ENCODE assay signal across 12 cellular contexts in genomic region chr5:151697452-151697851, GRCh38. TPM values are rescaled to one million over a fixed set of nuclear protein-coding genes. Genes with fewer than 3 reads are reported as not detected.
DNase-seq lines count a peak whose midpoint lies in the region; ATAC-seq and TF ChIP-seq lines count a peak whose summit lies in the region.
"Had no signal": no experiment of that assay in that cellular context is flagged by ENCODE, and none has a peak within 500 bp of the region (broad histone marks: within the 10 kb centered on the region; RNA-seq: fewer than 3 reads in every experiment).

No MANE protein-coding gene starts in this region.

- H3K9me2 ChIP-seq in hepatocyte (replicated peaks; ENCODE audit: insufficient read depth), result no peaks in the 10 kb centered on the region

- no peak for TF ChIP-seq CTCF in hepatocyte (IDR thresholded peaks at IDR 0.05; ENCODE audit: poor library complexity)
- TF ChIP-seq CTCF in gastrocnemius medialis (IDR thresholded peaks at IDR 0.05 in 4 of 5, conservative IDR thresholded peaks at IDR 0.05 in 1 of 5), result no peak

- TF ChIP-seq POLR2A in gastrocnemius medialis (IDR thresholded peaks at IDR 0.05), result no peak

- H2AFZ ChIP-seq in hepatocyte, result no peak overlapping the region

- H3K4me3 ChIP-seq in SJCRH30 (peak overlapping the region; percentile 51), hepatocyte (no peak overlapping the region), gastrocnemius medialis (no peak overlapping the region)
- H3K4me3 ChIP-seq: spleen had no signal

- in situ Hi-C loops in gastrocnemius medialis (cut with MboI; ENCODE audit: low sequenced_read_pairs in 4 of 4), result no loop called here

- H3K9me3 ChIP-seq in SJCRH30 (replicated peaks), result no peaks in the 10 kb centered on the region
- H3K9me3 ChIP-seq in hepatocyte (ENCODE audit: low read depth), result no peaks in the 10 kb centered on the region
- no peaks in the 10 kb centered on the region for H3K9me3 ChIP-seq in gastrocnemius medialis
- H3K9me3 ChIP-seq: spleen had no signal

- ATAC-seq in gastrocnemius medialis (no peak), GM19467 (IDR thresholded peaks at IDR 0.05; ENCODE audit: unreplicated experiment) (no peak), GM21528 (IDR thresholded peaks at IDR 0.05; ENCODE audit: low FRiP score, unreplicated experiment) (no peak)

- H3K79me2 ChIP-seq in hepatocyte, result no peaks in the 10 kb centered on the region

- H3K27me3 ChIP-seq in SJCRH30, result no peaks in the 10 kb centered on the region
- H3K27me3 ChIP-seq in hepatocyte, result no peaks in the 10 kb centered on the region
- no peaks in the 10 kb centered on the region for H3K27me3 ChIP-seq in gastrocnemius medialis

- H3K36me3 ChIP-seq in SJCRH30 (no peaks in the 10 kb centered on the region), hepatocyte (replicated peaks; ENCODE audit: insufficient read depth, low read depth) (no peaks in the 10 kb centered on the region), gastrocnemius medialis (no peaks in the 10 kb centered on the region)
- H3K36me3 ChIP-seq: spleen had no signal

- H3K27ac ChIP-seq in SJCRH30 (peak overlapping the region; percentile 73), hepatocyte (peak overlapping the region; percentile 99), gastrocnemius medialis (peak overlapping the region; percentile 55 to 70 (median 68))

- peak overlapping the region; percentile 58 for H3K4me2 ChIP-seq in hepatocyte

- no peaks in the 10 kb centered on the region for H4K20me1 ChIP-seq in hepatocyte (ENCODE audit: insufficient read depth, poor library complexity, severe bottlenecking)

- WGBS in hepatocyte (ENCODE audit: low lambda C conversion rate, missing lambda C conversion rate), result 78% methylated on average over 8 of the region's 8 CpGs

- peaks cover 48% of the 10 kb centered on the region for H3K4me1 ChIP-seq in SJCRH30
- peaks cover 46% of the 10 kb centered on the region for H3K4me1 ChIP-seq in hepatocyte (ENCODE audit: insufficient read depth)
- H3K4me1 ChIP-seq in gastrocnemius medialis, result peaks cover 22 to 45% of the 10 kb centered on the region in 2 donors

- DNase-seq in A172 (ENCODE audit: low spot score), result peak; percentile 34
- peak; percentile 65 to 78 for DNase-seq in SJCRH30
- DNase-seq in hepatocyte (ENCODE audit: low spot score), result no peak
- DNase-seq in gastrocnemius medialis, result no peak
- no peak for DNase-seq in cerebellar cortex (ENCODE audit: low spot score)
- no peak for DNase-seq in GM03348 (ENCODE audit: low spot score)
- DNase-seq: activated CD8-positive, alpha-beta memory T cell treated with anti-CD3 and anti-CD28 coated beads, Interleukin-2, amount 50 U/mL, for 48 hours; cortex of kidney; spleen; SW 1271 had no signal

- intact Hi-C loops in gastrocnemius medialis (cut with DNase I; ENCODE audit: low total_unique reads), result no loop called here

RNA-seq across cellular contexts. Expression of gene SPARC, which starts 10.7 kb away (rescaled TPM):
- total RNA-seq in A172 (2014; rRNA removed; shearing (Covaris generic)), result 3,811 and 5,357 TPM in 2 replicates
- 1,211 and 1,265 TPM in 2 replicates for total RNA-seq in SJCRH30 (2014; rRNA removed; shearing (Covaris generic))
- total RNA-seq in hepatocyte, result 4,086 and 4,089 TPM in 2 replicates
- polyA plus RNA-seq in hepatocyte, result 15,889 and 16,729 TPM in 2 replicates
- total RNA-seq in gastrocnemius medialis, result 100 to 1,000 TPM in 3 of 4 donors, 10 to 100 TPM in 1; 87.7 to 209 (median 163) TPM

Comparison
In these comparisons a context has a peak if more than half of its experiments do, and no peak if none do; other contexts are left out.
1. DNase-seq: peak in A172 (single experiment) and SJCRH30 (2 of 2); none in hepatocyte (single experiment), gastrocnemius medialis (0 of 2), cerebellar cortex (single experiment) and GM03348 (single experiment).
2. Peak in every context shown above with its lines, with median percentiles within 50 percentile points of each other: H3K27ac ChIP-seq.